Comparison of ENCODE assay signal across 14 cellular contexts in the genomic region with DNA sequence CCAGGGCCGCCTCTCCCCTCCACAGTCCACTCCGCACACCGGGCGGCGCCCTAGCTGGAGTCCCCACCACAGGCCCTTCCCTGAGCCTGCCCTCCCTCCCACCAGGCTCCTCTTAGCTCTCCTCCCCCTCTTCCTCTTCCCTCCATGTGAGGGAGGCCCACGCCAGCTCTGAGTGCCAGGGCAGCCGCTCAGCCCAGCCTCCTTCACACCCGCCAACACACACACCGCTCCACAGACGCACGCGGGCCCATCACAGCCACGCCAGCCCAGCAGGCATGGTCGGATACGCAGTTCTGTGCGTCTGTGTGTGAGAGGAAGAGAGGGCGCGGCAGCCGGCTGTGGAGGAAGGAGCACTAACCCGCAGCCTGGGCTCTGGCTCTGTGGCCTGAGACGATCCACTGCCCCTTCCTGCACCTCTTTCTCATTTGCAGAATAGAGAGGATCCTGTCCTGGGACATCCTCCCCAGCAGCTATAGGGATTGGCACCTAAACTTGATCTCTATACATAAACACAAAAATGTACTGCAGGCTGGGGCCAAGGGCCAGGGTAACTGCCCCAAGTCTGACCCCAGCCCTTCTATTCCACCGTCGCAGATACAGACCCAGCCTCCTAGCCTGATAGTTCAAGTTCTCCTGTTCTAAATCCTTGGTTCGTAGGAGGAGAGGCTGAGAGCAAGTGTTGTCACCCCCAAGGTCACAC. TPM values are rescaled to one million over a fixed set of nuclear protein-coding genes. Genes with fewer than 3 reads are reported as not detected.
DNase-seq lines count a peak whose midpoint lies in the region; ATAC-seq, FAIRE-seq and TF ChIP-seq lines count a peak whose summit lies in the region.
"Had no signal": no experiment of that assay in that cellular context is flagged by ENCODE, and none has a peak within 500 bp of the region (broad histone marks: within the 10 kb centered on the region; RNA-seq: fewer than 3 reads in every experiment).

No MANE protein-coding gene starts in this region.

- peak; percentile 22 for DNase-seq in ELF-1 (ENCODE audit: low read depth, low spot score)
- DNase-seq in astrocyte (ENCODE audit: low read depth) = no peak
- no peak for DNase-seq in neural crest cell (ENCODE audit: low read depth, low spot score)
- DNase-seq in NCI-H345 treated with DMSO at 0.1 percent for 48 hours (lab: John Stamatoyannopoulos, UW; ENCODE audit: unreplicated experiment) = no peak
- DNase-seq: activated CD8-positive, alpha-beta memory T cell treated with anti-CD3 and anti-CD28 coated beads for 24 hours; activated naive CD4-positive, alpha-beta T cell treated with anti-CD3 and anti-CD28 coated beads, Interleukin-2, amount 50 U/mL, for 16 hours; cortex of kidney; NCI-H2171; SW 1271 had no signal

- peak overlapping the region; percentile 23 for H3K27ac Mint-ChIP-seq in astrocyte (ENCODE audit: unreplicated experiment)
- H3K27ac Mint-ChIP-seq in neural crest cell (ENCODE audit: unreplicated experiment) = no peak overlapping the region

- H3K4me2 ChIP-seq in Loucy (ENCODE audit: low read depth, low read length, poor library complexity, severe bottlenecking) = peak overlapping the region; percentile 79
- H3K4me2 ChIP-seq in astrocyte (ENCODE audit: low read length) = no peak overlapping the region
- H3K4me2 ChIP-seq: KMS-11 had no signal

- no peak overlapping the region for H3K9ac ChIP-seq in Loucy (ENCODE audit: low read depth, low read length, poor library complexity, severe bottlenecking)
- H3K9ac ChIP-seq in astrocyte (ENCODE audit: low read length) = no peak overlapping the region
- H3K9ac ChIP-seq: KMS-11 had no signal

- H3K4me3 Mint-ChIP-seq in astrocyte (ENCODE audit: unreplicated experiment) (no peak overlapping the region), neural crest cell (peak overlapping the region; percentile 68)

- H3K4me3 ChIP-seq in Loucy (ENCODE audit: low read length, poor library complexity, severe bottlenecking) (peak overlapping the region; percentile 50), astrocyte (ENCODE audit: insufficient read depth, low read depth, low read length) (no peak overlapping the region), gastroesophageal sphincter (no peak overlapping the region)
- H3K4me3 ChIP-seq: thoracic aorta had no signal

- H3K9me2 ChIP-seq in Loucy (replicated peaks; ENCODE audit: low read depth, low read length) = no peaks in the 10 kb centered on the region

- H3K36me3 ChIP-seq in Loucy (ENCODE audit: insufficient read depth, low read length) (no peaks in the 10 kb centered on the region), astrocyte (ENCODE audit: insufficient read depth, low read length) (no peaks in the 10 kb centered on the region), gastroesophageal sphincter (no peaks in the 10 kb centered on the region)
- H3K36me3 ChIP-seq: thoracic aorta had no signal

- no peak for TF ChIP-seq CTCF in Loucy (conservative IDR thresholded peaks at IDR 0.05; ENCODE audit: low read length)
- TF ChIP-seq CTCF in astrocyte (IDR thresholded peaks at IDR 0.05; ENCODE audit: insufficient read depth, low read depth, low read length) = no peak
- TF ChIP-seq CTCF in neural crest cell (conservative IDR thresholded peaks at IDR 0.05) = no peak
- no peak for TF ChIP-seq CTCF in gastroesophageal sphincter (IDR thresholded peaks at IDR 0.05)

- no peaks in the 10 kb centered on the region for H3F3A ChIP-seq in Loucy (ENCODE audit: low read depth)

- no peaks in the 10 kb centered on the region for H3K9me3 Mint-ChIP-seq in astrocyte (ENCODE audit: unreplicated experiment)
- no peaks in the 10 kb centered on the region for H3K9me3 Mint-ChIP-seq in neural crest cell

- H3K4me1 ChIP-seq in Loucy (ENCODE audit: insufficient read depth, low read length, poor library complexity, severe bottlenecking) (peaks cover 9% of the 10 kb centered on the region), astrocyte (ENCODE audit: insufficient read depth, low read length) (peaks cover 16% of the 10 kb centered on the region), gastroesophageal sphincter (peaks cover 0 to 43% (median 31%) of the 10 kb centered on the region in 3 donors)

- peaks cover 34% of the 10 kb centered on the region for H3K27me3 Mint-ChIP-seq in astrocyte (ENCODE audit: low read depth, unreplicated experiment)
- peaks cover 71% of the 10 kb centered on the region for H3K27me3 Mint-ChIP-seq in neural crest cell (ENCODE audit: low read depth)

- H3K9me3 ChIP-seq in Loucy (ENCODE audit: insufficient read depth, low read depth, low read length) (no peaks in the 10 kb centered on the region), astrocyte (ENCODE audit: insufficient read depth, low read depth, low read length) (no peaks in the 10 kb centered on the region), gastroesophageal sphincter (no peaks in the 10 kb centered on the region)
- H3K9me3 ChIP-seq: thoracic aorta had no signal

- peak overlapping the region; percentile 73; the same call in 1 of the 2 replicates for H2AFZ ChIP-seq in Loucy (ENCODE audit: low read length)
- H2AFZ ChIP-seq in astrocyte (ENCODE audit: low read depth, low read length) = no peak overlapping the region

- WGBS in gastroesophageal sphincter (ENCODE audit: low coverage in 1 of 2), 2 donors = 10 to 20% methylated on average over 2 of the region's 24 CpGs

- no peaks in the 10 kb centered on the region for H3K79me2 ChIP-seq in Loucy (ENCODE audit: insufficient read depth, low read length)
- H3K79me2 ChIP-seq in astrocyte (ENCODE audit: insufficient read depth, low read length) = peaks cover 1% of the 10 kb centered on the region

- TF ChIP-seq EP300 in gastroesophageal sphincter (IDR thresholded peaks at IDR 0.05) = no peak

- no peak for FAIRE-seq in astrocyte (lab: Jason Lieb, UNC)

- peaks cover 4% of the 10 kb centered on the region for H3K27me3 ChIP-seq in Loucy (ENCODE audit: insufficient read depth, low read length, poor library complexity, severe bottlenecking)
- peaks cover 27% of the 10 kb centered on the region for H3K27me3 ChIP-seq in astrocyte (ENCODE audit: insufficient read depth, low read length)
- peaks cover 98% of the 10 kb centered on the region for H3K27me3 ChIP-seq in gastroesophageal sphincter

- H3K27ac ChIP-seq in astrocyte (ENCODE audit: low read depth, low read length) (no peak overlapping the region), gastroesophageal sphincter (no peak overlapping the region)
- H3K27ac ChIP-seq: KMS-11, thoracic aorta had no signal

- ATAC-seq in HG02938 (IDR thresholded peaks at IDR 0.05; ENCODE audit: unreplicated experiment) = no peak
- no peak for ATAC-seq in gastroesophageal sphincter

- H3K36me3 Mint-ChIP-seq in astrocyte (ENCODE audit: low read depth, unreplicated experiment) = no peaks in the 10 kb centered on the region
- peaks cover 2% of the 10 kb centered on the region for H3K36me3 Mint-ChIP-seq in neural crest cell (ENCODE audit: low read depth)

- TF ChIP-seq POLR2A in gastroesophageal sphincter (IDR thresholded peaks at IDR 0.05) = no peak

- H4K20me1 ChIP-seq in Loucy (ENCODE audit: insufficient read depth, low read length, poor library complexity, severe bottlenecking) = no peaks in the 10 kb centered on the region
- peaks cover 31% of the 10 kb centered on the region for H4K20me1 ChIP-seq in astrocyte (ENCODE audit: insufficient read depth, low read length)

- H3K4me1 Mint-ChIP-seq in astrocyte (ENCODE audit: low read depth, unreplicated experiment) = no peaks in the 10 kb centered on the region
- peaks cover 24% of the 10 kb centered on the region for H3K4me1 Mint-ChIP-seq in neural crest cell

RNA-seq across cellular contexts. Expression of a gene that starts 3.5 kb away (rescaled TPM):
- total RNA-seq in astrocyte (0.27 and 0.43 TPM in 2 replicates), neural crest cell (0.37 and 0.39 TPM in 2 replicates), gastroesophageal sphincter (1 to 10 TPM in 1 of 4 donors, under 1 TPM in 2, not detected in 1; 0.27 to 1.3 (median 0.69) TPM)

RNA-seq across cellular contexts. Expression of a gene that starts 6.6 kb away (rescaled TPM):
- 277 and 325 TPM in 2 replicates for total RNA-seq in astrocyte
- total RNA-seq in neural crest cell = 781 and 821 TPM in 2 replicates
- total RNA-seq in gastroesophageal sphincter = 10 to 100 TPM in 2 of 4 donors, 1 to 10 TPM in 2; 5.0 to 25.0 (median 14.1) TPM

RNA-seq across cellular contexts. Expression of a gene that starts 40.8 kb away (rescaled TPM):
- total RNA-seq in astrocyte = 53.8 and 59.3 TPM in 2 replicates
- 54.4 and 60.1 TPM in 2 replicates for total RNA-seq in neural crest cell
- 10 to 100 TPM; 39.2 to 78.8 (median 46.5) TPM for total RNA-seq in gastroesophageal sphincter

Comparison
In these comparisons a context has a peak if more than half of its experiments do, and no peak if none do; other contexts are left out.
1. RNA of a gene that starts 6.6 kb away (total RNA-seq): 781 to 821 TPM in neural crest cell and 277 to 325 TPM in astrocyte; 5.0 to 25.0 TPM in gastroesophageal sphincter; every median in the first group is over 10 times any median in the second.